9 cellular contexts compared by ENCODE assay signal in the genomic region with DNA sequence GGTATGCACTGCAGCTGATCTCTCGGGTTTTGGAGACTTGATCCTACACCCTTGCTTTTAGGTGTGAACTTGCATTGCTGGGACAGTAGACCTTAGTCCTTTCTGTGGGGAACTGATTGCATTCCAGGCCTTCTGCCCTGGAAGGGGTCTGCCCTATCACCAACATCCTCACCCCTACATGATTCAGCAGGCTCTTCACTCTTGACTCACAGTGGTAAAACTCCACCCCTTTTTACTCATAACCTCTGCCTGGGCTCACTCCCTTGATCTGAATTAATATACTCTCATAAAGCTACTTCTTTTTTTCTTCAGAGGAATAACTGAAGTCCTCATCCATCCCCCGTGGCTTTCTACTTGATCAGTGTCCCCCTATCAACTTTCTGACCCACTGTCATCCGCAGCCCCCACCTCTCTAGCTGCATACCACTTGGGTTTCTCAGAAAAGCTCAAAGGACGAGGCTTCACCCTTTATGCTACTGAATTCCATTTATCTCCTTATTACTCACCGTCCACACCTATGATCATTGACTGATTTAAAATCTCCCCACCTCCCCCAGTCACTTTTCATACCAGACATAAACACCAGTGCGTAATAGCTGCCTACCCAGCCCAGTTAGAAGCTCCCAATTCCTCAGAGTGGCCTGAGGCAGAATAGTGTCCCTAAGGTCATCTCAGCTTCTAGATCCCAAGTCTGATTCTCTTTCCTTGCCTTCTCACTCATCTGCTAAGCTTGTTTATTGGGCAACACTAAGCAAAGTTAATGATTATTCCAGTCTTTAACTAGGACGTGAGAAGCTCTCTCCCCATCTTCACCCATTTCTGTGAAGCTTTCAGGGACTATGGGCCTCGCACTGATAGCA. TPM values are rescaled to one million over a fixed set of nuclear protein-coding genes. Genes with fewer than 3 reads are reported as not detected.
DNase-seq lines count a peak whose midpoint lies in the region; ATAC-seq and TF ChIP-seq lines count a peak whose summit lies in the region.
"Had no signal": no experiment of that assay in that cellular context is flagged by ENCODE, and none has a peak within 500 bp of the region (broad histone marks: within the 10 kb centered on the region; RNA-seq: fewer than 3 reads in every experiment).

No MANE protein-coding gene starts in this region.

- no peak for TF ChIP-seq CTCF in gastrocnemius medialis (IDR thresholded peaks at IDR 0.05 in 4 of 5, conservative IDR thresholded peaks at IDR 0.05 in 1 of 5)
- no peak for TF ChIP-seq CTCF in transverse colon (IDR thresholded peaks at IDR 0.05)

- peaks cover 21 to 34% of the 10 kb centered on the region in 2 donors for H3K4me1 ChIP-seq in gastrocnemius medialis
- H3K4me1 ChIP-seq in transverse colon, result no peaks in the 10 kb centered on the region

- intact Hi-C loops in gastrocnemius medialis (cut with DNase I; ENCODE audit: low total_unique reads) (loop anchor here (10.0 kb wide), 3 partner anchors 302 to 528 kb away; partner anchors contain the start of gene CBR4), transverse colon (cut with DNase I; ENCODE audit: low total_unique reads) (no loop called here)

- H3K36me3 ChIP-seq in gastrocnemius medialis (no peaks in the 10 kb centered on the region), transverse colon (no peaks in the 10 kb centered on the region)

- ATAC-seq in gastrocnemius medialis, result no peak

- H3K27ac ChIP-seq in gastrocnemius medialis (no peak overlapping the region), transverse colon (no peak overlapping the region)

- TF ChIP-seq EP300 in transverse colon (IDR thresholded peaks at IDR 0.05; ENCODE audit: low read depth), result no peak

- in situ Hi-C loops in gastrocnemius medialis (cut with MboI; ENCODE audit: low sequenced_read_pairs in 4 of 4) (no loop called here), transverse colon (cut with MboI; ENCODE audit: low pct_ligation_motif_present in 1 of 4, low pct_unique_long_range_greater_than_20kb in 1 of 4, low sequenced_read_pairs in 3 of 4) (loop anchor here in 1 of 4 donors (25.0 kb wide), 1 partner anchor 175 kb away; the partner anchor contains the start of gene DDX60)

- H3K4me3 ChIP-seq in gastrocnemius medialis (no peak overlapping the region), transverse colon (no peak overlapping the region)

- 76 to 83% methylated on average over 7 to 8 of the region's 8 CpGs for WGBS in transverse colon (ENCODE audit: low coverage in 1 of 2), 2 donors

- H3K27me3 ChIP-seq in gastrocnemius medialis (no peaks in the 10 kb centered on the region), transverse colon (no peaks in the 10 kb centered on the region)

- TF ChIP-seq POLR2A in gastrocnemius medialis (IDR thresholded peaks at IDR 0.05) (no peak), transverse colon (IDR thresholded peaks at IDR 0.05) (no peak)

- H3K9me3 ChIP-seq in gastrocnemius medialis, result no peaks in the 10 kb centered on the region
- no peaks in the 10 kb centered on the region for H3K9me3 ChIP-seq in transverse colon

- peak; percentile 9 for DNase-seq in CD1c-positive myeloid dendritic cell (ENCODE audit: extremely low spot score)
- peak; percentile 12 for DNase-seq in HuH-7 (ENCODE audit: low spot score)
- DNase-seq in activated T-cell treated with anti-CD3 and anti-CD28 coated beads, Interleukin-2, amount 50 U/mL, for 48 hours, result peak; percentile 31 to 39
- peak; percentile 90 for DNase-seq in kidney tubule cell (ENCODE audit: low spot score)
- DNase-seq in SHP77 treated with DMSO at 0.1 percent for 48 hours (lab: John Stamatoyannopoulos, UW), result no peak
- DNase-seq in gastrocnemius medialis, result no peak
- DNase-seq in activated CD4-positive, alpha-beta T cell treated with anti-CD3 and anti-CD28 coated beads, Interleukin-2, amount 50 U/mL, for 4 hours, result no peak
- DNase-seq in transverse colon, result no peak
- DNase-seq: NCI-H2081 treated with DMSO at 0.1 percent for 48 hours had no signal

RNA-seq across cellular contexts. Expression of gene DDX60L, which starts 6.9 kb away (rescaled TPM):
- total RNA-seq in gastrocnemius medialis, result 1 to 10 TPM; 2.9 to 5.5 (median 3.4) TPM
- 10 to 100 TPM in 3 of 4 donors, 1 to 10 TPM in 1; 8.4 to 65.8 (median 51.9) TPM for total RNA-seq in transverse colon

RNA-seq across cellular contexts. Expression of gene PALLD, which starts 9.7 kb away (rescaled TPM):
- total RNA-seq in gastrocnemius medialis, result 100 to 1,000 TPM; 165 to 439 (median 319) TPM
- 100 to 1,000 TPM; 230 to 309 (median 278) TPM for total RNA-seq in transverse colon

Comparison
In these comparisons a context has a peak if more than half of its experiments do, and no peak if none do; other contexts are left out.
1. DNase-seq: peak in CD1c-positive myeloid dendritic cell (single experiment), HuH-7 (single experiment), activated T-cell treated with anti-CD3 and anti-CD28 coated beads, Interleukin-2, amount 50 U/mL, for 48 hours (2 of 2) and kidney tubule cell (single experiment); none in SHP77 treated with DMSO at 0.1 percent for 48 hours (single experiment), gastrocnemius medialis (0 of 2), activated CD4-positive, alpha-beta T cell treated with anti-CD3 and anti-CD28 coated beads, Interleukin-2, amount 50 U/mL, for 4 hours (0 of 2) and transverse colon (single experiment).